In the genomic region with DNA sequence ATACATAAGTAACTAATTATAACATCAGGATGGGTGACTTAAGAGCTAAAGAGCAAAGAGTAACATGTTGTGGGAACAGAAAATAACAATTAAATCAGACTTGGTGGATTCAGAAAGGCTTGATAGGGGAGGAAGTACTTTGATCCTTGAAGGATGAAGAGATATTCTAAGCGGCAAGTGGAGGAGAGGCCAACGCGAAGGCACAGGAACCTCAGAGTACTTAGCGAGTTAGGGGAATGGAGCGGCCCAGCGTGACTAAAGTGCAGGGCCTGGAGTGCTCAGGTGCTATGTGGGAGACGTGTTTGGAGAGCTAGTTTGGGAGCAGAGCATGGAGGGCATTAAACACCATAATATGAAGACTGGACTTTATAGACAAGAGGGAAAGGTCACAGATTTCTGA, we compare ENCODE assay signal across 19 cellular contexts.
DNase-seq lines count a peak whose midpoint lies in the region; ATAC-seq, FAIRE-seq and TF ChIP-seq lines count a peak whose summit lies in the region.
"Had no signal": no experiment of that assay in that cellular context is flagged by ENCODE, and none has a peak within 500 bp of the region (broad histone marks: within the 10 kb centered on the region; RNA-seq: fewer than 3 reads in every experiment).

No MANE protein-coding gene starts in this region.

- no TSS peak for BruUV-seq in K562 (replicated peaks; lab: Mats Ljungman, UMichigan)

- no peaks in the 10 kb centered on the region for H3K4me1 Mint-ChIP-seq in activated CD8-positive, alpha-beta T cell treated with anti-CD3 and anti-CD28 coated beads for 36 hours (ENCODE audit: low read depth)
- H3K4me1 Mint-ChIP-seq: CD14-positive monocyte; CD4-positive, alpha-beta memory T cell had no signal

- H3K9me1 ChIP-seq in K562 (ENCODE audit: control insufficient read depth, insufficient read depth, low read length), result no peaks in the 10 kb centered on the region

- no peak overlapping the region for H3K27ac Mint-ChIP-seq in activated CD8-positive, alpha-beta T cell treated with anti-CD3 and anti-CD28 coated beads for 36 hours
- H3K27ac Mint-ChIP-seq: CD14-positive monocyte had no signal

- H3K36me3 Mint-ChIP-seq in activated CD8-positive, alpha-beta T cell treated with anti-CD3 and anti-CD28 coated beads for 36 hours (ENCODE audit: low read depth), result no peaks in the 10 kb centered on the region
- H3K36me3 Mint-ChIP-seq: CD14-positive monocyte; CD4-positive, alpha-beta memory T cell had no signal

- ATAC-seq in K562, result no peak
- ATAC-seq in HG03378 (IDR thresholded peaks at IDR 0.05; ENCODE audit: unreplicated experiment), result no peak
- ATAC-seq in GM18520 (IDR thresholded peaks at IDR 0.05; ENCODE audit: unreplicated experiment), result no peak
- ATAC-seq in activated CD8-positive, alpha-beta T cell treated with anti-CD3 and anti-CD28 coated beads for 36 hours, result no peak
- ATAC-seq: GM12878 had no signal

- H3K4me2 ChIP-seq in K562 (ENCODE audit: insufficient read depth, low read length), result no peak overlapping the region

- no peak for FAIRE-seq in K562 (lab: Jason Lieb, UNC)
- FAIRE-seq: A204.1, GM12878, GM19239, H54 had no signal

- in situ Hi-C loops in K562 (cut with MboI), result no loop called here

- H3K27ac ChIP-seq in K562 (ENCODE audit: extremely low read depth, low read depth, low read length), result no peak overlapping the region
- H3K27ac ChIP-seq: HL-60 had no signal

- no peak for TF ChIP-seq CTCF in K562 (IDR thresholded peaks at IDR 0.05 in 2 of 3, conservative IDR thresholded peaks at IDR 0.05 in 1 of 3; ENCODE audit: insufficient read depth in 2 of 3, low read depth in 1 of 3, low read length in 3 of 3)
- no peak for TF ChIP-seq CTCF in activated CD8-positive, alpha-beta T cell treated with anti-CD3 and anti-CD28 coated beads for 36 hours (IDR thresholded peaks at IDR 0.05)

- WGBS in K562 (ENCODE audit: insufficient coverage, low coverage, missing lambda C conversion rate), result 68% methylated on average over 7 of the region's 7 CpGs

- H3K36me3 ChIP-seq in K562 (ENCODE audit: control insufficient read depth, insufficient read depth, low read length), result no peaks in the 10 kb centered on the region
- H3K36me3 ChIP-seq: BE2C had no signal

- no peak overlapping the region for H3K4me3 ChIP-seq in K562
- H3K4me3 ChIP-seq: GM12878 had no signal

- POLR2A ChIA-PET in K562 (lab: Yijun Ruan, JAX), result interaction anchor here (1.1 to 1.2 kb wide), 3 partner anchors 8 to 17 kb away, joined by 3 to 4 read pairs (median 4); no protein-coding TSS in a partner anchor
- POLR2A ChIA-PET in activated CD8-positive, alpha-beta T cell treated with anti-CD3 and anti-CD28 coated beads for 36 hours (lab: Charles Lee), result no interaction called here

- no peaks in the 10 kb centered on the region for H4K20me1 ChIP-seq in K562 (replicated peaks; ENCODE audit: control insufficient read depth, insufficient read depth, low read length)

- H3K27me3 ChIP-seq in K562 (ENCODE audit: control insufficient read depth in 2 of 2, insufficient read depth in 2 of 2, low read length in 2 of 2), result no peaks in the 10 kb centered on the region
- H3K27me3 ChIP-seq: BE2C had no signal

- no peaks in the 10 kb centered on the region for H3K4me1 ChIP-seq in K562 (replicated peaks in 1 of 2; ENCODE audit: control insufficient read depth in 2 of 2, insufficient read depth in 2 of 2, low read length in 2 of 2)
- H3K4me1 ChIP-seq: BE2C had no signal

- H3K9me3 Mint-ChIP-seq in activated CD8-positive, alpha-beta T cell treated with anti-CD3 and anti-CD28 coated beads for 36 hours, result no peaks in the 10 kb centered on the region
- H3K9me3 Mint-ChIP-seq: CD14-positive monocyte; CD4-positive, alpha-beta memory T cell had no signal

- no peak overlapping the region for H3K9ac ChIP-seq in K562 (ENCODE audit: insufficient read depth in 1 of 2, low read depth in 2 of 2, low read length in 2 of 2)

- no peak for TF ChIP-seq POLR2A in K562 (conservative IDR thresholded peaks at IDR 0.05)

- no peaks in the 10 kb centered on the region for H3K9me3 ChIP-seq in K562 (replicated peaks; ENCODE audit: control insufficient read depth, insufficient read depth, low read depth, low read length)
- H3K9me3 ChIP-seq: BE2C had no signal

- no peak for TF ChIP-seq RAD21 in K562 (CRISPR knock-in tag; conservative IDR thresholded peaks at IDR 0.05 in 1 of 2, IDR thresholded peaks at IDR 0.05 in 1 of 2)

- H3K4me3 Mint-ChIP-seq in activated CD8-positive, alpha-beta T cell treated with anti-CD3 and anti-CD28 coated beads for 36 hours, result no peak overlapping the region
- H3K4me3 Mint-ChIP-seq: CD14-positive monocyte; CD4-positive, alpha-beta memory T cell had no signal

- no peak for TF ChIP-seq EP300 in K562 (IDR thresholded peaks at IDR 0.05; ENCODE audit: low read length)

- CTCF ChIA-PET in K562 (lab: Yijun Ruan, JAX; ENCODE audit: low intra/inter-chr PET ratio), result no interaction called here
- CTCF ChIA-PET in activated CD8-positive, alpha-beta T cell treated with anti-CD3 and anti-CD28 coated beads for 36 hours (lab: Charles Lee), result interaction anchor here (0.8 kb wide), 1 partner anchor 233 kb away, joined by 3 read pairs; no protein-coding TSS in a partner anchor

- intact Hi-C loops in K562 (cut with micrococcal nuclease), result no loop called here
- intact Hi-C loops in activated CD8-positive, alpha-beta T cell treated with anti-CD3 and anti-CD28 coated beads for 36 hours (cut with micrococcal nuclease), result no loop called here

- DNase-seq in K562 (ENCODE audit: extremely low read depth in 1 of 4, low spot score in 3 of 4), result no peak
- DNase-seq in left kidney (ENCODE audit: low read depth, low spot score), result peak; percentile 78
- DNase-seq in renal cortical epithelial cell (ENCODE audit: low read depth), result peak; percentile 63
- DNase-seq in activated CD8-positive, alpha-beta T cell treated with anti-CD3 and anti-CD28 coated beads for 36 hours, result no peak
- DNase-seq: ACHN; BE2C; CD4-positive, alpha-beta memory T cell; DMS153; DMS79 treated with DMSO at 0.1 percent for 48 hours; GF-D8; HCEC 1CT had no signal

- no peaks in the 10 kb centered on the region for H3K27me3 Mint-ChIP-seq in activated CD8-positive, alpha-beta T cell treated with anti-CD3 and anti-CD28 coated beads for 36 hours

- H2AFZ ChIP-seq in K562 (ENCODE audit: low read depth, low read length), result peak overlapping the region; percentile 22; the same call in 1 of the 2 replicates

- no peaks in the 10 kb centered on the region for H3K79me2 ChIP-seq in K562 (ENCODE audit: control insufficient read depth, insufficient read depth, low read length)

TF ChIP-seq in K562, 482 proteins besides CTCF, POLR2A, EP300 and RAD21:
- TF ChIP-seq ZNF23 (CRISPR knock-in tag; IDR thresholded peaks at IDR 0.05), result no peak
- TF ChIP-seq, protein P1, sequence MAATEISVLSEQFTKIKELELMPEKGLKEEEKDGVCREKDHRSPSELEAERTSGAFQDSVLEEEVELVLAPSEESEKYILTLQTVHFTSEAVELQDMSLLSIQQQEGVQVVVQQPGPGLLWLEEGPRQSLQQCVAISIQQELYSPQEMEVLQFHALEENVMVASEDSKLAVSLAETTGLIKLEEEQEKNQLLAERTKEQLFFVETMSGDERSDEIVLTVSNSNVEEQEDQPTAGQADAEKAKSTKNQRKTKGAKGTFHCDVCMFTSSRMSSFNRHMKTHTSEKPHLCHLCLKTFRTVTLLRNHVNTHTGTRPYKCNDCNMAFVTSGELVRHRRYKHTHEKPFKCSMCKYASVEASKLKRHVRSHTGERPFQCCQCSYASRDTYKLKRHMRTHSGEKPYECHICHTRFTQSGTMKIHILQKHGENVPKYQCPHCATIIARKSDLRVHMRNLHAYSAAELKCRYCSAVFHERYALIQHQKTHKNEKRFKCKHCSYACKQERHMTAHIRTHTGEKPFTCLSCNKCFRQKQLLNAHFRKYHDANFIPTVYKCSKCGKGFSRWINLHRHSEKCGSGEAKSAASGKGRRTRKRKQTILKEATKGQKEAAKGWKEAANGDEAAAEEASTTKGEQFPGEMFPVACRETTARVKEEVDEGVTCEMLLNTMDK (IDR thresholded peaks at IDR 0.05; ENCODE audit: borderline replicate concordance, insufficient read depth, low read depth, low read length, poor library complexity, severe bottlenecking), result no peak
TF ChIP-seq in K562: peak in this region for 0.

Comparison
In these comparisons a context has a peak if more than half of its experiments do, and no peak if none do; other contexts are left out.
1. DNase-seq: peak in left kidney (single experiment) and renal cortical epithelial cell (single experiment); none in K562 (0 of 4) and activated CD8-positive, alpha-beta T cell treated with anti-CD3 and anti-CD28 coated beads for 36 hours (single experiment).